Comparison of ENCODE assay signal across 1 cellular context in the genomic region with DNA sequence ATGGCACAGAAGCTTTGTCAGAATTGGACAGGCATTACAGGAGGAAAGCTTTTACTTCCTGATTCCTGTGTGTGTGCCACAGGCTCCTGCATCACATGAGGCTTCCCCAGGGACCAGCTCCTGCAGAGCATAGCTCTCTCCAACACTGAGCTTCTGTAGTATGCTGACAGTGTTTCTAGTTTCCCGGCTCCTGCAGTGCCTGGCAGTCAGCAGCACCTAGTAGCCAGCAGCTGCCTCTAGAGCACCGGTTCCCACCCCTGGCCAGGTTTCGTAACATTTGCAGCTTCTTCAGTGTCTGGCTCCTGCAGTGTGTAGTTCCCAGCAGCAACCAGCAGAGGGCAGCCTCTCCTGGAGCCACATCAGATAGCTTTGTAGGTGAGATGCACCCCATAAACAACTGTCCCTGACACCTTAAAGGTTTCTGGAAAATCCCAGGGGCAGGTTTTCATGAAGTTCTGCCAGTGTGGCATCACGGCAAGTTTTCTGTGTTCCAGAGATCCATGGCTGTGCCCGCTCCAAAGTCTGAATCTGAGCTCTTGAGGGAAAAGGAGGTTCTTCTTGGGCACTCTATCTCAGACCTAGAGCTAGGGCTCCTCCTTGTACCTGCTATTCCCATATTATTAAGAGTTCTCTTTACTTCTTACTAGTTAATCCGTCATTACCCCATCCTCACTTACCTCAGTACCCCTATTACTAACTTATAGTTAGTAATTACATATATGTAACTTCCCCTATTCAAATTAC.
A peak's percentile ranks its signal among the peaks of the same experiment; 100 is the strongest.
TF ChIP-seq lines count a peak whose summit lies in the region.

No MANE protein-coding gene starts in this region.

TF ChIP-seq in IMR-90, 13 proteins besides CTCF, POLR2A, EP300 and RAD21:
- TF ChIP-seq SMC3 (IDR thresholded peaks at IDR 0.05; ENCODE audit: low read depth, low read length) (peak; percentile 60), CEBPB (IDR thresholded peaks at IDR 0.05; ENCODE audit: low read depth, low read length) (peak; percentile 92), NFE2L2 (IDR thresholded peaks at IDR 0.05; ENCODE audit: low read depth, low read length) (no peak)
